1 cellular context compared by ENCODE assay signal in the genomic region with DNA sequence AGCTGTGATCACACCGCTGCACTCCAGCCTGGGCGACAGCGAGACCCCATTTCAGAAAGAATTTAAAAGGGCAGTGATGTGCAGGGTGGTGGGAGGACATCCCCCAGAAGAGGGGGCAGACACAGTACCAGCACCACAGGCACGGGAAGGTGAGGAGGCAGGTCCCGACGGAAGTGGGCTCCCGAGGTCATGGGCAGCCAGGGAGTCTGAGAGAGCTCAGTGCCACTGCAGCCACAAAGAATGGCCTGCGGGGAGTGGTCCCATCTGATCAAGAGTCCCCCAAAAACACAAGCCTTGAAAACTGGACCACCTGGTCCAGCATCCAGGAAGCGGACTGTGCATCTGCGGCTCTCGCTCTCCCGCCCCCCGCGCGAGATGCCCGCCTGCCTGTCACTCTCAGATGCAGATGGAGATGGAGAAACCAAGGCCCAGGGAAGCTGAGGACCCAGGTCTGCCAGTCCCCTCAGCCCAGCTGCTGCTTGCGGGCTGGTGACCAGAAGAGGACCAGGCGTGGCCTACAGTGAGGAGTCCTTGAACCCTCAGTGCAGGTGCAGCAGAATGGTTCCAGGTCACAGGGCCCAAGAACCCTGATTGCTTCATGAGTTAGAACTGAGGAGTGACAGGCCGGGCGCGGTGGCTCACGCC.
TF ChIP-seq lines count a peak whose summit lies in the region.

No MANE protein-coding gene starts in this region.

TF ChIP-seq in HepG2, 621 proteins besides CTCF, POLR2A, EP300 and RAD21 (continues in another document):
- TF ChIP-seq ZBTB14 (CRISPR knock-in tag; IDR thresholded peaks at IDR 0.05): no peak
- TF ChIP-seq, protein P1, sequence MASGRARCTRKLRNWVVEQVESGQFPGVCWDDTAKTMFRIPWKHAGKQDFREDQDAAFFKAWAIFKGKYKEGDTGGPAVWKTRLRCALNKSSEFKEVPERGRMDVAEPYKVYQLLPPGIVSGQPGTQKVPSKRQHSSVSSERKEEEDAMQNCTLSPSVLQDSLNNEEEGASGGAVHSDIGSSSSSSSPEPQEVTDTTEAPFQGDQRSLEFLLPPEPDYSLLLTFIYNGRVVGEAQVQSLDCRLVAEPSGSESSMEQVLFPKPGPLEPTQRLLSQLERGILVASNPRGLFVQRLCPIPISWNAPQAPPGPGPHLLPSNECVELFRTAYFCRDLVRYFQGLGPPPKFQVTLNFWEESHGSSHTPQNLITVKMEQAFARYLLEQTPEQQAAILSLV (CRISPR knock-in tag; IDR thresholded peaks at IDR 0.05; ENCODE audit: borderline replicate concordance): no peak
- TF ChIP-seq NFE2L1 (CRISPR knock-in tag; IDR thresholded peaks at IDR 0.05; ENCODE audit: borderline replicate concordance): no peak
- no peak for TF ChIP-seq TOPORS (CRISPR knock-in tag; IDR thresholded peaks at IDR 0.05)
- TF ChIP-seq, protein P2, sequence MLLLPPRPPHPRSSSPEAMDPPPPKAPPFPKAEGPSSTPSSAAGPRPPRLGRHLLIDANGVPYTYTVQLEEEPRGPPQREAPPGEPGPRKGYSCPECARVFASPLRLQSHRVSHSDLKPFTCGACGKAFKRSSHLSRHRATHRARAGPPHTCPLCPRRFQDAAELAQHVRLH (CRISPR knock-in tag; IDR thresholded peaks at IDR 0.05; ENCODE audit: borderline replicate concordance, low read depth): no peak
- TF ChIP-seq FOXM1 (CRISPR knock-in tag; IDR thresholded peaks at IDR 0.05): no peak
- no peak for TF ChIP-seq KDM5B (CRISPR knock-in tag; IDR thresholded peaks at IDR 0.05; ENCODE audit: borderline replicate concordance)
- TF ChIP-seq, protein P3, sequence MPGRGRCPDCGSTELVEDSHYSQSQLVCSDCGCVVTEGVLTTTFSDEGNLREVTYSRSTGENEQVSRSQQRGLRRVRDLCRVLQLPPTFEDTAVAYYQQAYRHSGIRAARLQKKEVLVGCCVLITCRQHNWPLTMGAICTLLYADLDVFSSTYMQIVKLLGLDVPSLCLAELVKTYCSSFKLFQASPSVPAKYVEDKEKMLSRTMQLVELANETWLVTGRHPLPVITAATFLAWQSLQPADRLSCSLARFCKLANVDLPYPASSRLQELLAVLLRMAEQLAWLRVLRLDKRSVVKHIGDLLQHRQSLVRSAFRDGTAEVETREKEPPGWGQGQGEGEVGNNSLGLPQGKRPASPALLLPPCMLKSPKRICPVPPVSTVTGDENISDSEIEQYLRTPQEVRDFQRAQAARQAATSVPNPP (CRISPR knock-in tag; IDR thresholded peaks at IDR 0.05): no peak
- TF ChIP-seq, protein P4, sequence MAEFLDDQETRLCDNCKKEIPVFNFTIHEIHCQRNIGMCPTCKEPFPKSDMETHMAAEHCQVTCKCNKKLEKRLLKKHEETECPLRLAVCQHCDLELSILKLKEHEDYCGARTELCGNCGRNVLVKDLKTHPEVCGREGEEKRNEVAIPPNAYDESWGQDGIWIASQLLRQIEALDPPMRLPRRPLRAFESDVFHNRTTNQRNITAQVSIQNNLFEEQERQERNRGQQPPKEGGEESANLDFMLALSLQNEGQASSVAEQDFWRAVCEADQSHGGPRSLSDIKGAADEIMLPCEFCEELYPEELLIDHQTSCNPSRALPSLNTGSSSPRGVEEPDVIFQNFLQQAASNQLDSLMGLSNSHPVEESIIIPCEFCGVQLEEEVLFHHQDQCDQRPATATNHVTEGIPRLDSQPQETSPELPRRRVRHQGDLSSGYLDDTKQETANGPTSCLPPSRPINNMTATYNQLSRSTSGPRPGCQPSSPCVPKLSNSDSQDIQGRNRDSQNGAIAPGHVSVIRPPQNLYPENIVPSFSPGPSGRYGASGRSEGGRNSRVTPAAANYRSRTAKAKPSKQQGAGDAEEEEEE (CRISPR knock-in tag; IDR thresholded peaks at IDR 0.05; ENCODE audit: borderline replicate concordance): no peak
- TF ChIP-seq NCOA5 (CRISPR knock-in tag; IDR thresholded peaks at IDR 0.05): no peak
- no peak for TF ChIP-seq ETS1 (CRISPR knock-in tag; IDR thresholded peaks at IDR 0.05)
- TF ChIP-seq BRCA1 (CRISPR knock-in tag; IDR thresholded peaks at IDR 0.05): no peak
- TF ChIP-seq ZIK1 (CRISPR knock-in tag; IDR thresholded peaks at IDR 0.05; ENCODE audit: borderline replicate concordance, low read depth): no peak
- TF ChIP-seq TEAD3 (CRISPR knock-in tag; optimal IDR thresholded peaks at IDR 0.05; ENCODE audit: borderline replicate concordance): no peak
- TF ChIP-seq AGO1 (IDR thresholded peaks at IDR 0.05; ENCODE audit: low read depth, low read length, poor library complexity, severe bottlenecking): peak; percentile 98
- TF ChIP-seq SP140L (CRISPR knock-in tag; IDR thresholded peaks at IDR 0.05; ENCODE audit: borderline replicate concordance): no peak
- TF ChIP-seq KDM3A (CRISPR knock-in tag; IDR thresholded peaks at IDR 0.05; ENCODE audit: low read depth): no peak
- TF ChIP-seq ZNF501 (CRISPR knock-in tag; IDR thresholded peaks at IDR 0.05): no peak
- TF ChIP-seq STAT5B (CRISPR knock-in tag; IDR thresholded peaks at IDR 0.05): no peak
- TF ChIP-seq ZNF672 (CRISPR knock-in tag; IDR thresholded peaks at IDR 0.05): no peak
- no peak for TF ChIP-seq TARDBP (CRISPR knock-in tag; IDR thresholded peaks at IDR 0.05)
- TF ChIP-seq SAFB2 (CRISPR knock-in tag; IDR thresholded peaks at IDR 0.05; ENCODE audit: borderline replicate concordance, low read depth): peak; percentile 57; the same call in 1 of the 2 replicates
- TF ChIP-seq MIXL1 (CRISPR knock-in tag; IDR thresholded peaks at IDR 0.05): no peak
- peak; percentile 70 for TF ChIP-seq NR2C2 (CRISPR knock-in tag; IDR thresholded peaks at IDR 0.05; ENCODE audit: borderline replicate concordance)
- TF ChIP-seq CHD2 (IDR thresholded peaks at IDR 0.05; ENCODE audit: low read depth, low read length): no peak
- no peak for TF ChIP-seq ZNF333 (CRISPR knock-in tag; IDR thresholded peaks at IDR 0.05; ENCODE audit: borderline replicate concordance)
- no peak for TF ChIP-seq YY1 (IDR thresholded peaks at IDR 0.05; ENCODE audit: insufficient read depth, insufficient replicate concordance, low read depth, low read length)
- TF ChIP-seq, protein P5, sequence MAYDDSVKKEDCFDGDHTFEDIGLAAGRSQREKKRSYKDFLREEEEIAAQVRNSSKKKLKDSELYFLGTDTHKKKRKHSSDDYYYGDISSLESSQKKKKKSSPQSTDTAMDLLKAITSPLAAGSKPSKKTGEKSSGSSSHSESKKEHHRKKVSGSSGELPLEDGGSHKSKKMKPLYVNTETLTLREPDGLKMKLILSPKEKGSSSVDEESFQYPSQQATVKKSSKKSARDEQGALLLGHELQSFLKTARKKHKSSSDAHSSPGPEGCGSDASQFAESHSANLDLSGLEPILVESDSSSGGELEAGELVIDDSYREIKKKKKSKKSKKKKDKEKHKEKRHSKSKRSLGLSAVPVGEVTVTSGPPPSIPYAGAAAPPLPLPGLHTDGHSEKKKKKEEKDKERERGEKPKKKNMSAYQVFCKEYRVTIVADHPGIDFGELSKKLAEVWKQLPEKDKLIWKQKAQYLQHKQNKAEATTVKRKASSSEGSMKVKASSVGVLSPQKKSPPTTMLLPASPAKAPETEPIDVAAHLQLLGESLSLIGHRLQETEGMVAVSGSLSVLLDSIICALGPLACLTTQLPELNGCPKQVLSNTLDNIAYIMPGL (CRISPR knock-in tag; IDR thresholded peaks at IDR 0.05; ENCODE audit: borderline replicate concordance in 1 of 2, low read depth in 1 of 2): 0 out of 4 replicates have a peak, but pooled peaks of 1 of the 2 experiments have one; percentile 11
- TF ChIP-seq MAF1 (CRISPR knock-in tag; IDR thresholded peaks at IDR 0.05; ENCODE audit: borderline replicate concordance): no peak
- TF ChIP-seq SNAPC4 (CRISPR knock-in tag; IDR thresholded peaks at IDR 0.05): no peak
- no peak for TF ChIP-seq PCBP2 (optimal IDR thresholded peaks at IDR 0.05; ENCODE audit: low read depth, low read length, poor library complexity, severe bottlenecking)
- no peak for TF ChIP-seq KLF6 (CRISPR knock-in tag; IDR thresholded peaks at IDR 0.05)
- TF ChIP-seq GTF2F1 (IDR thresholded peaks at IDR 0.05; ENCODE audit: low read length): no peak
- peak; percentile 23 for TF ChIP-seq POLR2AphosphoS5 (IDR thresholded peaks at IDR 0.05; ENCODE audit: low read depth, low read length)
- no peak for TF ChIP-seq HCFC1 (IDR thresholded peaks at IDR 0.05; ENCODE audit: low read depth, low read length)
- peak; percentile 24; the same call in 1 of the 2 replicates for TF ChIP-seq CEBPG (CRISPR knock-in tag; IDR thresholded peaks at IDR 0.05)
- TF ChIP-seq MIER2 (CRISPR knock-in tag; IDR thresholded peaks at IDR 0.05): no peak
- no peak for TF ChIP-seq PRMT3 (CRISPR knock-in tag; IDR thresholded peaks at IDR 0.05; ENCODE audit: borderline replicate concordance, low read depth)
- no peak for TF ChIP-seq ZNF670 (CRISPR knock-in tag; IDR thresholded peaks at IDR 0.05; ENCODE audit: borderline replicate concordance)
- TF ChIP-seq MYC (CRISPR knock-in tag; IDR thresholded peaks at IDR 0.05; ENCODE audit: borderline replicate concordance): 0 out of 2 replicates have a peak, but pooled peaks have one; percentile 10
- no peak for TF ChIP-seq ZMYM4 (CRISPR knock-in tag; IDR thresholded peaks at IDR 0.05)
- no peak for TF ChIP-seq ARID2 (CRISPR knock-in tag; IDR thresholded peaks at IDR 0.05; ENCODE audit: borderline replicate concordance)
- no peak for TF ChIP-seq ZNF276 (CRISPR knock-in tag; IDR thresholded peaks at IDR 0.05; ENCODE audit: low read depth)
- TF ChIP-seq, protein P6, sequence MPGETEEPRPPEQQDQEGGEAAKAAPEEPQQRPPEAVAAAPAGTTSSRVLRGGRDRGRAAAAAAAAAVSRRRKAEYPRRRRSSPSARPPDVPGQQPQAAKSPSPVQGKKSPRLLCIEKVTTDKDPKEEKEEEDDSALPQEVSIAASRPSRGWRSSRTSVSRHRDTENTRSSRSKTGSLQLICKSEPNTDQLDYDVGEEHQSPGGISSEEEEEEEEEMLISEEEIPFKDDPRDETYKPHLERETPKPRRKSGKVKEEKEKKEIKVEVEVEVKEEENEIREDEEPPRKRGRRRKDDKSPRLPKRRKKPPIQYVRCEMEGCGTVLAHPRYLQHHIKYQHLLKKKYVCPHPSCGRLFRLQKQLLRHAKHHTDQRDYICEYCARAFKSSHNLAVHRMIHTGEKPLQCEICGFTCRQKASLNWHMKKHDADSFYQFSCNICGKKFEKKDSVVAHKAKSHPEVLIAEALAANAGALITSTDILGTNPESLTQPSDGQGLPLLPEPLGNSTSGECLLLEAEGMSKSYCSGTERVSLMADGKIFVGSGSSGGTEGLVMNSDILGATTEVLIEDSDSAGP (CRISPR knock-in tag; IDR thresholded peaks at IDR 0.05; ENCODE audit: borderline replicate concordance): 0 out of 2 replicates have a peak, but pooled peaks have one; percentile 29
